31 cellular contexts compared by ENCODE assay signal in the genomic region with DNA sequence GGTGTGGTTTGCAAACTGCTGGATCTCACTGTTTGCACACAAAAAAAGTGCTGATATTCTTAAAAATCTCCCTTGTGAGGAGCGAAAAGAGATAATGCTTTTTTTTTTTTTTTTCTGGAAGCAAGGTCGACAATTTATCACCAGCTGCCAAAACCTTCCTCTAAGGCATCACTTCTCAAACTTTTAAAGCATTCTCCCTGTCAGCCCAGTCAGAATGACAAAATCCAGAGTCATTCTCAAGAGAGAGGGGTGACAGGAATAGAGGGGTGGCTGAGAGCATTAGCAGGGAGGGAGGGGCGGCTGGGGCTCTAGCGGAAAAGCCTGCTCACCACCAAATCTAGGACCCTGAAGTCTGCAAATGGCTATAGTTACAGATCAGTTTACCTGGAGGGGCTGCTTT.
"Had no signal": no experiment of that assay in that cellular context is flagged by ENCODE, and none has a peak within 500 bp of the region (broad histone marks: within the 10 kb centered on the region; RNA-seq: fewer than 3 reads in every experiment).

No MANE protein-coding gene starts in this region.

- DNase-seq: activated CD4-positive, alpha-beta T cell treated with anti-CD3 and anti-CD28 coated beads for 48 hours; activated CD4-positive, alpha-beta T cell treated with anti-CD3 and anti-CD28 coated beads, Interleukin-2, amount 50 U/mL, for 48 hours; activated CD8-positive, alpha-beta memory T cell treated with anti-CD3 and anti-CD28 coated beads for 24 hours; activated effector memory CD4-positive, alpha-beta T cell treated with anti-CD3 and anti-CD28 coated beads, Interleukin-2, amount 50 U/mL, for 16 hours; activated naive CD4-positive, alpha-beta T cell treated with anti-CD3 and anti-CD28 coated beads, Interleukin-2, amount 10 ng/mL, durations not matched to agents 7 days and 5 days; activated naive CD8-positive, alpha-beta T cell treated with anti-CD3 and anti-CD28 coated beads, Interleukin-2, amount 10 ng/mL, durations not matched to agents 7 days and 5 days; amniotic stem cell; brain microvascular endothelial cell; central memory CD4-positive, alpha-beta T cell; foreskin keratinocyte; left colon; mesendoderm; naive B cell; nucleus accumbens; psoas muscle; right cardiac atrium; spleen; stimulated activated naive CD4-positive, alpha-beta T cell; T-helper 17 cell; T1000; tibial artery; WERI-Rb-1 had no signal

- H3K27me3 ChIP-seq: brain microvascular endothelial cell, esophagus muscularis mucosa, spleen, suprapubic skin, tibial artery had no signal

- H3K9me3 Mint-ChIP-seq: activated naive CD4-positive, alpha-beta T cell treated with anti-CD3 and anti-CD28 coated beads, Interleukin-2, amount 10 ng/mL, durations not matched to agents 7 days and 5 days; activated naive CD8-positive, alpha-beta T cell treated with anti-CD3 and anti-CD28 coated beads, Interleukin-2, amount 10 ng/mL, durations not matched to agents 7 days and 5 days; dendritic cell treated with granulocyte-macrophage colony-stimulating factor and Interleukin-4, amounts not matched to agents 40 ng/mL and 50 ng/mL, for 4 days; naive B cell had no signal

- H3K36me3 Mint-ChIP-seq: activated naive CD4-positive, alpha-beta T cell treated with anti-CD3 and anti-CD28 coated beads, Interleukin-2, amount 10 ng/mL, durations not matched to agents 7 days and 5 days; activated naive CD8-positive, alpha-beta T cell treated with anti-CD3 and anti-CD28 coated beads, Interleukin-2, amount 10 ng/mL, durations not matched to agents 7 days and 5 days; naive B cell had no signal

- H3K4me3 ChIP-seq: esophagus muscularis mucosa, psoas muscle, SK-N-MC, spleen, suprapubic skin, tibial artery had no signal

- H3K9ac ChIP-seq: parathyroid adenoma had no signal

- H3K4me1 Mint-ChIP-seq: naive B cell had no signal

- H3K36me3 ChIP-seq: brain microvascular endothelial cell, esophagus muscularis mucosa, spleen, suprapubic skin, tibial artery, WERI-Rb-1 had no signal

- ATAC-seq: activated CD4-positive, CD25-positive, alpha-beta regulatory T cell treated with anti-CD3 and anti-CD28 coated beads, Interleukin-2, amount 50 U/mL, for 24 hours; foreskin keratinocyte; left colon; psoas muscle; right cardiac atrium; T-helper 17 cell had no signal

- H3K79me2 ChIP-seq: parathyroid adenoma had no signal

- H3K4me3 Mint-ChIP-seq: activated naive CD4-positive, alpha-beta T cell treated with anti-CD3 and anti-CD28 coated beads, Interleukin-2, amount 10 ng/mL, durations not matched to agents 7 days and 5 days; activated naive CD8-positive, alpha-beta T cell treated with anti-CD3 and anti-CD28 coated beads, Interleukin-2, amount 10 ng/mL, durations not matched to agents 7 days and 5 days; dendritic cell treated with granulocyte-macrophage colony-stimulating factor and Interleukin-4, amounts not matched to agents 40 ng/mL and 50 ng/mL, for 4 days; naive B cell; T-helper 17 cell had no signal

- H3K9me3 ChIP-seq: esophagus muscularis mucosa, psoas muscle, spleen, suprapubic skin, tibial artery had no signal

- H3K4me1 ChIP-seq: foreskin keratinocyte, parathyroid adenoma had no signal

- H3K27ac Mint-ChIP-seq: activated naive CD4-positive, alpha-beta T cell treated with anti-CD3 and anti-CD28 coated beads, Interleukin-2, amount 10 ng/mL, durations not matched to agents 7 days and 5 days; activated naive CD8-positive, alpha-beta T cell treated with anti-CD3 and anti-CD28 coated beads, Interleukin-2, amount 10 ng/mL, durations not matched to agents 7 days and 5 days; dendritic cell treated with granulocyte-macrophage colony-stimulating factor and Interleukin-4, amounts not matched to agents 40 ng/mL and 50 ng/mL, for 4 days; naive B cell; T-helper 17 cell had no signal

- H2AFZ ChIP-seq: parathyroid adenoma had no signal

- H3K27ac ChIP-seq: brain microvascular endothelial cell, foreskin keratinocyte, parathyroid adenoma, psoas muscle, SK-N-MC, spleen, suprapubic skin, tibial artery, WERI-Rb-1 had no signal

- FAIRE-seq: astrocyte, keratinocyte, urothelium cell line had no signal
